In genomic region chr1:77265180-77265579, GRCh38 we compare ENCODE assay signal across 14 cellular contexts. TPM values are rescaled to one million over a fixed set of nuclear protein-coding genes. Genes with fewer than 3 reads are reported as not detected.
A peak's percentile ranks its signal among the peaks of the same experiment; 100 is the strongest.
DNase-seq lines count a peak whose midpoint lies in the region; TF ChIP-seq lines count a peak whose summit lies in the region.
"Had no signal": no experiment of that assay in that cellular context is flagged by ENCODE, and none has a peak within 500 bp of the region (broad histone marks: within the 10 kb centered on the region; RNA-seq: fewer than 3 reads in every experiment).

No MANE protein-coding gene starts in this region.

- peaks cover 34% of the 10 kb centered on the region; the same call in 1 of the 2 replicates for H3K27me3 ChIP-seq in H7 (ENCODE audit: control insufficient read depth, insufficient read depth, low read length)
- H3K27me3 ChIP-seq in endodermal cell (ENCODE audit: control insufficient read depth, insufficient read depth, low read length, poor library complexity, severe bottlenecking): peaks cover 56% of the 10 kb centered on the region
- H3K27me3 ChIP-seq in neural progenitor cell: no peaks in the 10 kb centered on the region
- H3K27me3 ChIP-seq: BLaER1 treated with 17β-estradiol and CSF1 and Interleukin-3, amounts not matched to agents 10 nM and 100 nM had no signal

- DNase-seq in H7 (peak; percentile 55), NCI-H69 (lab: John Stamatoyannopoulos, UW) (peak; percentile 39), endodermal cell (peak; percentile 58), neural progenitor cell (ENCODE audit: low spot score) (peak; percentile 11), caudate nucleus (lab: John Stamatoyannopoulos, UW) (no peak), RKO (ENCODE audit: low spot score) (no peak)
- no peak for DNase-seq in activated CD4-positive, alpha-beta T cell treated with anti-CD3 and anti-CD28 coated beads, Interleukin-2, amount 50 U/mL, for 4 hours
- DNase-seq: Caco-2; CD4-positive, alpha-beta T cell; DMS79; GF-D8 had no signal

- H3K79me2 ChIP-seq in neural progenitor cell (ENCODE audit: low read depth): no peaks in the 10 kb centered on the region

- H3K9me3 ChIP-seq in endodermal cell (ENCODE audit: control insufficient read depth, low read length): no peaks in the 10 kb centered on the region
- H3K9me3 ChIP-seq in neural progenitor cell (ENCODE audit: low read depth): no peaks in the 10 kb centered on the region
- H3K9me3 ChIP-seq: BLaER1 treated with 17β-estradiol and CSF1 and Interleukin-3, amounts not matched to agents 10 nM and 100 nM; Caco-2 had no signal

- H3K27me3 Mint-ChIP-seq in endodermal cell (ENCODE audit: insufficient read depth): peaks cover 57% of the 10 kb centered on the region
- peaks cover 2% of the 10 kb centered on the region for H3K27me3 Mint-ChIP-seq in neural progenitor cell (ENCODE audit: insufficient read depth, low read depth)
- H3K27me3 Mint-ChIP-seq: CD4-positive, alpha-beta T cell had no signal

- H2AFZ ChIP-seq in neural progenitor cell (replicated peaks): no peak overlapping the region

- no peak overlapping the region for H3K4me2 ChIP-seq in neural progenitor cell
- H3K4me2 ChIP-seq: BLaER1 treated with 17β-estradiol and CSF1 and Interleukin-3, amounts not matched to agents 10 nM and 100 nM; KMS-11 had no signal

- TF ChIP-seq CTCF in endodermal cell (conservative IDR thresholded peaks at IDR 0.05): no peak
- TF ChIP-seq CTCF in neural progenitor cell (IDR thresholded peaks at IDR 0.05): no peak

- H3K27ac ChIP-seq in endodermal cell (ENCODE audit: low read depth, low read length) (no peak overlapping the region), neural progenitor cell (no peak overlapping the region), caudate nucleus (ENCODE audit: low read depth, low read length) (no peak overlapping the region)
- H3K27ac ChIP-seq: BLaER1 treated with 17β-estradiol and CSF1 and Interleukin-3, amounts not matched to agents 10 nM and 100 nM; KMS-11 had no signal

- no peak overlapping the region for H3K4me3 Mint-ChIP-seq in endodermal cell
- H3K4me3 Mint-ChIP-seq in neural progenitor cell: no peak overlapping the region
- H3K4me3 Mint-ChIP-seq: B cell; CD4-positive, alpha-beta T cell had no signal

- H3K9me3 Mint-ChIP-seq in endodermal cell (no peaks in the 10 kb centered on the region), neural progenitor cell (no peaks in the 10 kb centered on the region)
- H3K9me3 Mint-ChIP-seq: CD4-positive, alpha-beta T cell had no signal

- no peaks in the 10 kb centered on the region for H3K36me3 ChIP-seq in H7 (replicated peaks; ENCODE audit: control insufficient read depth, insufficient read depth, low read length)
- H3K36me3 ChIP-seq in endodermal cell (ENCODE audit: control insufficient read depth, insufficient read depth, low read length): no peaks in the 10 kb centered on the region
- no peaks in the 10 kb centered on the region for H3K36me3 ChIP-seq in neural progenitor cell
- H3K36me3 ChIP-seq: BLaER1 treated with 17β-estradiol and CSF1 and Interleukin-3, amounts not matched to agents 10 nM and 100 nM had no signal

- H3K4me1 ChIP-seq in endodermal cell (ENCODE audit: control insufficient read depth, insufficient read depth, low read length): no peaks in the 10 kb centered on the region
- H3K4me1 ChIP-seq in neural progenitor cell: peaks cover 2% of the 10 kb centered on the region
- H3K4me1 ChIP-seq: Caco-2 had no signal

- H3K27ac Mint-ChIP-seq in endodermal cell (no peak overlapping the region), neural progenitor cell (no peak overlapping the region)
- H3K27ac Mint-ChIP-seq: B cell; CD4-positive, alpha-beta T cell had no signal

- H3K4me3 ChIP-seq in H7 (ENCODE audit: insufficient read depth, low read depth, low read length) (no peak overlapping the region), endodermal cell (ENCODE audit: low read length) (no peak overlapping the region), neural progenitor cell (no peak overlapping the region)
- H3K4me3 ChIP-seq: BLaER1 treated with 17β-estradiol and CSF1 and Interleukin-3, amounts not matched to agents 10 nM and 100 nM had no signal

- H3K4me1 Mint-ChIP-seq in endodermal cell (peaks cover 9% of the 10 kb centered on the region), neural progenitor cell (peaks cover 10% of the 10 kb centered on the region)
- H3K4me1 Mint-ChIP-seq: B cell had no signal

- no peak overlapping the region for H3K9ac ChIP-seq in endodermal cell (ENCODE audit: extremely low read depth, low read length, poor library complexity, severe bottlenecking)
- no peak overlapping the region for H3K9ac ChIP-seq in neural progenitor cell
- H3K9ac ChIP-seq: BLaER1 treated with 17β-estradiol and CSF1 and Interleukin-3, amounts not matched to agents 10 nM and 100 nM; KMS-11 had no signal

- WGBS in endodermal cell (ENCODE audit: insufficient coverage in 1 of 2, insufficient read length in 1 of 2), 2 experiments: 48 to 60% methylated on average over 1 of the region's 1 CpG

- H3K36me3 Mint-ChIP-seq in endodermal cell (ENCODE audit: low read depth): no peaks in the 10 kb centered on the region
- no peaks in the 10 kb centered on the region for H3K36me3 Mint-ChIP-seq in neural progenitor cell

- no peaks in the 10 kb centered on the region for H3F3A ChIP-seq in neural progenitor cell (ENCODE audit: low read depth)

- no peaks in the 10 kb centered on the region for H4K20me1 ChIP-seq in neural progenitor cell (ENCODE audit: low read depth)
- H4K20me1 ChIP-seq: BLaER1 treated with 17β-estradiol and CSF1 and Interleukin-3, amounts not matched to agents 10 nM and 100 nM had no signal

RNA-seq across cellular contexts. Expression of gene AK5, which starts 16.6 kb away (rescaled TPM):
- total RNA-seq in H7 (2014; rRNA removed; shearing (Covaris generic)): 0.35 and 1.2 TPM in 2 replicates
- 1 to 10 TPM in 1 of 2 donors, under 1 TPM in 1; 0.46 to 2.8 TPM for total RNA-seq in endodermal cell
- 1.6 TPM for polyA plus RNA-seq in endodermal cell (2013, experiment 1 of 2)
- polyA plus RNA-seq in endodermal cell (2013, experiment 2 of 2): 1.7 TPM
- total RNA-seq in neural progenitor cell (ENCODE audit: low replicate concordance): 1.5 and 1.8 TPM in 2 replicates
- total RNA-seq: B cell, Caco-2 had no signal

RNA-seq across cellular contexts. Expression of gene PIGK, which starts 46.0 kb away (rescaled TPM):
- total RNA-seq in H7 (2014; rRNA removed; shearing (Covaris generic)): 18.4 and 30.7 TPM in 2 replicates
- total RNA-seq in endodermal cell (10 to 100 TPM; 19.9 to 26.7 TPM), neural progenitor cell (ENCODE audit: low replicate concordance) (16.9 and 44.1 TPM in 2 replicates)
- 26.4 TPM for polyA plus RNA-seq in endodermal cell (2013, experiment 1 of 2)
- 24.2 TPM for polyA plus RNA-seq in endodermal cell (2013, experiment 2 of 2)

Comparison
In these comparisons a context has a peak if more than half of its experiments do, and no peak if none do; other contexts are left out.
1. DNase-seq: peak in H7 (single experiment), NCI-H69 (single experiment), endodermal cell (single experiment) and neural progenitor cell (single experiment); none in caudate nucleus (0 of 61), activated CD4-positive, alpha-beta T cell treated with anti-CD3 and anti-CD28 coated beads, Interleukin-2, amount 50 U/mL, for 4 hours (0 of 2) and RKO (single experiment).